13 cellular contexts compared by ENCODE assay signal in the genomic region with DNA sequence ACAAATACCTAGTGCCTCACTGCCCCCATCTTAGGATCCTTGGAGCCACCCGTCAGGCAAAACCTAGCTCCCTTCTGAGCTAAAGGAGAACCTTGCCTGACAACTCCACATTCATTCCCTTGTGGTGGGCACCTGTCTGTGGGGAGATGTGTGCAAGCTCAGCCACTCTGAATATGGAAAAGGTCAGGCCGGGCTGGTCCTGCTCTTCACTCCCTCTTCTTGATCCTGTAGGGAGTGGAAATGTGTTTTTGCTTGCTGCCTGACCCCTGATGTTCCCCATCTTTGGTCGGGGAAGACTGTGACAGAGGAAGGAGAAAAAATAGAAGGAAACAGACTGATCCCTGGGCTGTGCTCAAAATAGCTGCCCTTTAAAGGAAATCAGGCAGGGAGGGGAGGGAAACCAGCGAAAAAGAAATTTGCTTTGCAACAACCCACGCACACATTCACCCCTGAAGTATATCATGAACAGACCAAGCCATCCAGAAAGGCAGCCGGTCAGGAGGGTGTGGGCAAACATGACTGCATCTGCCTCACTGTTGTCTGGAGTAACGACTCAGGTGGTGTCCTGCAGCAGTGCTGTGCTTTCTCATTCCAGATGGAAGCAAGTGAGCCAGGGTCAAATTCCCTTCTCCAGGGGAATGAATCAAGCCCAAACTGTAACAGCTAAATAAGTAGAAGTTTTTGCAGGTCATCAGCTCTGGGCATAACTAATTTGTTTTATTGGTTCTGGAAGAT.
DNase-seq lines count a peak whose midpoint lies in the region; ATAC-seq and TF ChIP-seq lines count a peak whose summit lies in the region.
"Had no signal": no experiment of that assay in that cellular context is flagged by ENCODE, and none has a peak within 500 bp of the region (broad histone marks: within the 10 kb centered on the region; RNA-seq: fewer than 3 reads in every experiment).

No MANE protein-coding gene starts in this region.

- H2BK120ac ChIP-seq in IMR-90 (ENCODE audit: low read depth, low read length) = no peak overlapping the region

- H3K36me3 ChIP-seq in BLaER1 treated with 17β-estradiol and CSF1 and Interleukin-3, amounts not matched to agents 10 nM and 100 nM = no peaks in the 10 kb centered on the region
- H3K36me3 ChIP-seq in IMR-90 (ENCODE audit: control insufficient read depth, insufficient read depth, low read length) = peaks cover 9% of the 10 kb centered on the region
- no peaks in the 10 kb centered on the region for H3K36me3 ChIP-seq in left lung

- no peak overlapping the region for H4K8ac ChIP-seq in IMR-90 (ENCODE audit: low read depth in 2 of 2, low read length in 2 of 2)

- peaks cover 3% of the 10 kb centered on the region in 2 experiments; a peak in 2 of 4 replicates for H3K79me1 ChIP-seq in IMR-90 (ENCODE audit: low read depth in 1 of 2, low read length in 2 of 2)

- H3K4me1 Mint-ChIP-seq in nephron = peaks cover 12% of the 10 kb centered on the region

- H3K9me3 ChIP-seq in BLaER1 treated with 17β-estradiol and CSF1 and Interleukin-3, amounts not matched to agents 10 nM and 100 nM (replicated peaks in 1 of 11) = no peaks in the 10 kb centered on the region
- H3K9me3 ChIP-seq in IMR-90 (ENCODE audit: control insufficient read depth, insufficient read depth, low read length) = no peaks in the 10 kb centered on the region
- no peaks in the 10 kb centered on the region for H3K9me3 ChIP-seq in left lung
- H3K9me3 ChIP-seq: body of pancreas had no signal

- H3K4ac ChIP-seq in IMR-90 (ENCODE audit: low read depth, low read length) = no peak overlapping the region

- DNase-seq in IMR-90 = peak; percentile 31
- peak; percentile 21 for DNase-seq in dermis blood vessel endothelial cell
- DNase-seq in NOMO-1 treated with dmso at 0.1 percent for 144 hours (lab: John Stamatoyannopoulos, UW; ENCODE audit: unreplicated experiment) = no peak
- no peak for DNase-seq in left lung
- no peak for DNase-seq in AG08395 (ENCODE audit: low spot score)
- no peak for DNase-seq in middle frontal gyrus (ENCODE audit: extremely low spot score, low spot score)
- DNase-seq: activated CD4-positive, alpha-beta T cell treated with anti-CD3 and anti-CD28 coated beads for 1 hour; NCI-H1105; SW 1271 had no signal

- no peak overlapping the region for H3K9ac ChIP-seq in BLaER1 treated with 17β-estradiol and CSF1 and Interleukin-3, amounts not matched to agents 10 nM and 100 nM
- H3K9ac ChIP-seq in IMR-90 (ENCODE audit: low read depth, low read length) = no peak overlapping the region

- H3K27ac ChIP-seq in BLaER1 treated with 17β-estradiol and CSF1 and Interleukin-3, amounts not matched to agents 10 nM and 100 nM = no peak overlapping the region
- H3K27ac ChIP-seq in IMR-90 (ENCODE audit: insufficient read depth, low read length) = no peak overlapping the region
- H3K27ac ChIP-seq in left lung = no peak overlapping the region
- H3K27ac ChIP-seq: body of pancreas had no signal

- BruUV-seq in IMR-90 (replicated peaks; lab: Mats Ljungman, UMichigan) = no TSS peak

- H4K20me1 ChIP-seq in BLaER1 treated with 17β-estradiol and CSF1 and Interleukin-3, amounts not matched to agents 10 nM and 100 nM = no peaks in the 10 kb centered on the region
- no peaks in the 10 kb centered on the region for H4K20me1 ChIP-seq in IMR-90 (ENCODE audit: insufficient read depth, low read length)

- ATAC-seq in IMR-90 (ENCODE audit: low read depth) (peak; percentile 48; the same call in 1 of the 2 replicates), left lung (no peak)
- ATAC-seq: body of pancreas had no signal

- H2BK15ac ChIP-seq in IMR-90 (ENCODE audit: low read depth, low read length) = no peak overlapping the region

- no peak overlapping the region for H3K23ac ChIP-seq in IMR-90 (ENCODE audit: low read depth, low read length)

- WGBS in IMR-90 (ENCODE audit: extremely low coverage in 2 of 2, insufficient read length in 1 of 2), 2 experiments = no CpG with 5 or more reads among the region's 7 CpGs

- no peaks in the 10 kb centered on the region for H3K9me3 Mint-ChIP-seq in nephron
- H3K9me3 Mint-ChIP-seq: activated T-helper 1 cell treated with anti-CD3 and anti-CD28 coated beads, Interleukin-12 subunit alpha, Interleukin-12 subunit beta, Interleukin-2, Interleukin-4 antibody, amounts not matched to agents 30 ng/mL and 10 ng/mL and 1 ng/mL, durations not matched to agents 14 hours and 24 hours and 36 hours had no signal

- TF ChIP-seq RAD21 in IMR-90 (IDR thresholded peaks at IDR 0.05; ENCODE audit: low read length) = no peak

- no peaks in the 10 kb centered on the region for H3K27me3 ChIP-seq in BLaER1 treated with 17β-estradiol and CSF1 and Interleukin-3, amounts not matched to agents 10 nM and 100 nM
- H3K27me3 ChIP-seq in IMR-90 (ENCODE audit: control insufficient read depth, insufficient read depth, low read length) = no peaks in the 10 kb centered on the region
- H3K27me3 ChIP-seq in left lung = no peaks in the 10 kb centered on the region
- H3K27me3 ChIP-seq: body of pancreas had no signal

- H3K4me3 ChIP-seq in BLaER1 treated with 17β-estradiol and CSF1 and Interleukin-3, amounts not matched to agents 10 nM and 100 nM = no peak overlapping the region
- no peak overlapping the region for H3K4me3 ChIP-seq in IMR-90 (ENCODE audit: insufficient read depth, low read depth, low read length)
- H3K4me3 ChIP-seq in left lung = no peak overlapping the region
- H3K4me3 ChIP-seq: body of pancreas had no signal

- H2AFZ ChIP-seq in IMR-90 (replicated peaks; ENCODE audit: low read length, poor library complexity) = no peak overlapping the region

- no peak overlapping the region for H2AK5ac ChIP-seq in IMR-90 (ENCODE audit: low read depth, low read length)

- no peak overlapping the region for H4K5ac ChIP-seq in IMR-90 (ENCODE audit: low read depth, low read length)

- H3K14ac ChIP-seq in IMR-90 (replicated peaks; ENCODE audit: low read depth, low read length) = no peak overlapping the region

- H3K4me3 Mint-ChIP-seq in nephron = no peak overlapping the region
- H3K4me3 Mint-ChIP-seq: activated T-helper 1 cell treated with anti-CD3 and anti-CD28 coated beads, Interleukin-12 subunit alpha, Interleukin-12 subunit beta, Interleukin-2, Interleukin-4 antibody, amounts not matched to agents 30 ng/mL and 10 ng/mL and 1 ng/mL, durations not matched to agents 14 hours and 24 hours and 36 hours had no signal

- TF ChIP-seq CTCF in IMR-90 (conservative IDR thresholded peaks at IDR 0.05; ENCODE audit: low read depth, low read length) (no peak), nephron (IDR thresholded peaks at IDR 0.05; ENCODE audit: unreplicated experiment in 3 of 3) (no peak), left lung (IDR thresholded peaks at IDR 0.05) (no peak)

- POLR2A ChIA-PET in IMR-90 (lab: Charles Lee; ENCODE audit: unreplicated experiment) = no interaction called here

- H2AK9ac ChIP-seq in IMR-90 (replicated peaks; ENCODE audit: low read depth, low read length, poor library complexity) = no peak overlapping the region

- in situ Hi-C loops in IMR-90 (cut with MboI; ENCODE audit: low sequenced_read_pairs) = no loop called here

- H2BK20ac ChIP-seq in IMR-90 (ENCODE audit: low read depth, low read length) = no peak overlapping the region

- H2BK5ac ChIP-seq in IMR-90 (ENCODE audit: low read depth, low read length, poor library complexity, severe bottlenecking) = no peak overlapping the region

- CTCF ChIA-PET in IMR-90 (lab: Yijun Ruan, JAX) = no interaction called here

- H3K27ac Mint-ChIP-seq in nephron = peak overlapping the region; percentile 5 to 84 (median 40)
- H3K27ac Mint-ChIP-seq: activated T-helper 1 cell treated with anti-CD3 and anti-CD28 coated beads, Interleukin-12 subunit alpha, Interleukin-12 subunit beta, Interleukin-2, Interleukin-4 antibody, amounts not matched to agents 30 ng/mL and 10 ng/mL and 1 ng/mL, durations not matched to agents 14 hours and 24 hours and 36 hours had no signal

- no peaks in the 10 kb centered on the region for H3K9me1 ChIP-seq in IMR-90 (ENCODE audit: insufficient read depth, low read length)

- TF ChIP-seq POLR2A in IMR-90 (IDR thresholded peaks at IDR 0.05; ENCODE audit: low read depth, low read length) = no peak

- no peak overlapping the region for H3K56ac ChIP-seq in IMR-90 (ENCODE audit: extremely low read depth, insufficient read depth, low read length)

- no peaks in the 10 kb centered on the region for H3K27me3 Mint-ChIP-seq in nephron (ENCODE audit: low read depth)

- H4K91ac ChIP-seq in IMR-90 (ENCODE audit: insufficient read depth, low read depth, low read length) = no peak overlapping the region

- H3K36me3 Mint-ChIP-seq in nephron (ENCODE audit: low read depth) = peaks cover 39% of the 10 kb centered on the region

- dilution Hi-C loops in IMR-90 (cut with HindIII; ENCODE audit: low sequenced_read_pairs, unreplicated experiment) = no loop called here

- no peak overlapping the region for H3K18ac ChIP-seq in IMR-90 (ENCODE audit: low read depth, low read length)

- peaks cover 0 to 8% (median 3%) of the 10 kb centered on the region in 10 experiments; a peak in 8 of 20 replicates for H3K4me1 ChIP-seq in BLaER1 treated with 17β-estradiol and CSF1 and Interleukin-3, amounts not matched to agents 10 nM and 100 nM
- H3K4me1 ChIP-seq in IMR-90 (ENCODE audit: control insufficient read depth, insufficient read depth, low read length) (no peaks in the 10 kb centered on the region), left lung (no peaks in the 10 kb centered on the region)
- H3K4me1 ChIP-seq: body of pancreas had no signal

- intact Hi-C loops in IMR-90 (cut with micrococcal nuclease) = no loop called here
- intact Hi-C loops in left lung (cut with DNase I) = no loop called here

- H3K4me2 ChIP-seq in BLaER1 treated with 17β-estradiol and CSF1 and Interleukin-3, amounts not matched to agents 10 nM and 100 nM = peak overlapping the region in 8 of 11 experiments; percentile 4 to 60 (median 16); a peak in 11 of 22 replicates
- no peak overlapping the region for H3K4me2 ChIP-seq in IMR-90 (ENCODE audit: low read depth, low read length)

TF ChIP-seq in IMR-90, 13 proteins besides CTCF, POLR2A, EP300 and RAD21 (continues in another document):
- no peak for TF ChIP-seq MXI1 (IDR thresholded peaks at IDR 0.05; ENCODE audit: borderline replicate concordance, low read depth, low read length)
- no peak for TF ChIP-seq BHLHE40 (IDR thresholded peaks at IDR 0.05; ENCODE audit: low read depth, low read length)
- TF ChIP-seq, protein P1, sequence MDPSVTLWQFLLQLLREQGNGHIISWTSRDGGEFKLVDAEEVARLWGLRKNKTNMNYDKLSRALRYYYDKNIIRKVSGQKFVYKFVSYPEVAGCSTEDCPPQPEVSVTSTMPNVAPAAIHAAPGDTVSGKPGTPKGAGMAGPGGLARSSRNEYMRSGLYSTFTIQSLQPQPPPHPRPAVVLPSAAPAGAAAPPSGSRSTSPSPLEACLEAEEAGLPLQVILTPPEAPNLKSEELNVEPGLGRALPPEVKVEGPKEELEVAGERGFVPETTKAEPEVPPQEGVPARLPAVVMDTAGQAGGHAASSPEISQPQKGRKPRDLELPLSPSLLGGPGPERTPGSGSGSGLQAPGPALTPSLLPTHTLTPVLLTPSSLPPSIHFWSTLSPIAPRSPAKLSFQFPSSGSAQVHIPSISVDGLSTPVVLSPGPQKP (IDR thresholded peaks at IDR 0.05; ENCODE audit: borderline replicate concordance, low read depth, low read length) = no peak
- no peak for TF ChIP-seq MAFK (IDR thresholded peaks at IDR 0.05; ENCODE audit: low read depth, low read length)
- no peak for TF ChIP-seq FOS (IDR thresholded peaks at IDR 0.05; ENCODE audit: low read depth, low read length)

Comparison
In these comparisons a context has a peak if more than half of its experiments do, and no peak if none do; other contexts are left out.
1. DNase-seq: peak in IMR-90 (single experiment) and dermis blood vessel endothelial cell (single experiment); none in NOMO-1 treated with dmso at 0.1 percent for 144 hours (single experiment), left lung (0 of 2), AG08395 (single experiment) and middle frontal gyrus (single experiment).